18 cellular contexts compared by ENCODE assay signal in the genomic region with DNA sequence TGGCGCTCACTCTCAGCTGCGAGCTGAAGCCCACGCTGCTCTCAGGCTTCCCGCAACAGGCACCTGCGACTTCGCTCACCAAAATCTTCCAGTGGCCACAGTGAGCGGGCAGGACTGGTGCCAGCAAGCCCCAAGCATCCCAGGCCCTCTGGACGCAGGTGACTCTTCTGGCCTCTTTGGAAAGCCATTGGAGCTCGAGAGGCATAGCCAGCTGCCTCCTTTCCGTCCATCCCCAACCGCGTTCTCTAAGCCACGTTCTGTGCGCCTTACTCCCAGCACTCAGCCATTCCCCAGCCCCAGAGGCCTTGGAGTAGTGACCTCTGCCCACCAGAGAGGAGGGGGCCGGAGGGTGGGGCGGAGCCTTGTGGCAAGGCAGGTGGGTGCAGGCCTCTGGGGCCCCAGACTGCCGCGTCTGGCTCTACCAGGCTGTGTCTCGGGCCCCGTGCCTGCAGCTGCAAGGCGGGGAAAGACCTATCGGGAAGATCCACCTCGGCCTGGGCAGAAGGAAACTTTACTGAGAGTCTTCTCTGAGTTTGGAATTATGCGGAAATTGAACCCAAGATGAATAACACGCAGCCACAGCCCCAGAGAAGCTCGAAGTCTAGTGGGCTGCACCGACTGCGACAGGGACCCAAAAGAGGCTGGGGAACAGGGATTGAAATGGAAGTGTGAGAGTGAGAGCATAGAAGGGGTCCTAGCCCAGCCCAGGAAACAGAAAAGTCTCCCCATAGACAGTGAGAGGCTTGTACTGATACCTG. TPM values are rescaled to one million over a fixed set of nuclear protein-coding genes. Genes with fewer than 3 reads are reported as not detected.
"Had no signal": no experiment of that assay in that cellular context is flagged by ENCODE, and none has a peak within 500 bp of the region (broad histone marks: within the 10 kb centered on the region; RNA-seq: fewer than 3 reads in every experiment).

No MANE protein-coding gene starts in this region.

- H3K36me3 Mint-ChIP-seq: activated CD8-positive, alpha-beta memory T cell treated with anti-CD3 and anti-CD28 coated beads, Interleukin-2, amount 10 ng/mL, durations not matched to agents 7 days and 5 days; activated naive CD8-positive, alpha-beta T cell treated with anti-CD3 and anti-CD28 coated beads for 36 hours; memory B cell had no signal

- H3K36me3 ChIP-seq: left ventricle myocardium inferior, pancreas, tibial artery had no signal

- DNase-seq: activated CD4-positive, alpha-beta T cell treated with anti-CD3 and anti-CD28 coated beads, Interleukin-2, amount 50 U/mL, for 4 hours; activated CD8-positive, alpha-beta memory T cell treated with anti-CD3 and anti-CD28 coated beads, Interleukin-2, amount 10 ng/mL, durations not matched to agents 7 days and 5 days; activated gamma-delta T cell treated with Interleukin-2 at 50 U/mL for 16 hours; activated naive CD8-positive, alpha-beta T cell treated with anti-CD3 and anti-CD28 coated beads for 36 hours; activated T-cell treated with anti-CD3 and anti-CD28 coated beads, Interleukin-2, amount 50 U/mL, for 72 hours; effector CD4-positive, alpha-beta T cell; left ventricle myocardium inferior; SIG-M5; small intestine; tibial artery had no signal

- H3K9me3 Mint-ChIP-seq: memory B cell had no signal

- H3K4me3 Mint-ChIP-seq: activated CD8-positive, alpha-beta memory T cell treated with anti-CD3 and anti-CD28 coated beads, Interleukin-2, amount 10 ng/mL, durations not matched to agents 7 days and 5 days; activated naive CD8-positive, alpha-beta T cell treated with anti-CD3 and anti-CD28 coated beads for 36 hours; activated T-cell treated with anti-CD3 and anti-CD28 coated beads, Interleukin-2, amount 50 U/mL, for 72 hours; memory B cell; natural killer cell treated with Interleukin-12 subunit alpha and Interleukin-12 subunit beta and Interleukin-15 and Interleukin-18, amount 100 ng/mL, for 72 hours had no signal

- H3K27ac Mint-ChIP-seq: activated naive CD8-positive, alpha-beta T cell treated with anti-CD3 and anti-CD28 coated beads for 36 hours; activated T-cell treated with anti-CD3 and anti-CD28 coated beads, Interleukin-2, amount 50 U/mL, for 72 hours; memory B cell; natural killer cell treated with Interleukin-12 subunit alpha and Interleukin-12 subunit beta and Interleukin-15 and Interleukin-18, amount 100 ng/mL, for 72 hours had no signal

- H3K9me3 ChIP-seq: left ventricle myocardium inferior, pancreas, tibial artery had no signal

- H3K27ac ChIP-seq: epithelial cell of prostate, left ventricle myocardium inferior, pancreas, tibial artery had no signal

- H3K4me3 ChIP-seq: left ventricle myocardium inferior, pancreas, tibial artery had no signal

RNA-seq across cellular contexts. Expression of a gene that starts 3.6 kb away (rescaled TPM):
- total RNA-seq: activated CD8-positive, alpha-beta memory T cell treated with anti-CD3 and anti-CD28 coated beads, Interleukin-2, amount 10 ng/mL, durations not matched to agents 7 days and 5 days; activated naive CD8-positive, alpha-beta T cell treated with anti-CD3 and anti-CD28 coated beads for 36 hours; activated T-cell treated with anti-CD3 and anti-CD28 coated beads, Interleukin-2, amount 50 U/mL, for 72 hours; aorta; bronchial epithelial cell; glomerular endothelial cell; left ventricle myocardium inferior; natural killer cell treated with Interleukin-12 subunit alpha and Interleukin-12 subunit beta and Interleukin-15 and Interleukin-18, amount 100 ng/mL, for 72 hours; pancreas; T-helper 2 cell treated with Interferon-gamma antibody and Interleukin-4, amounts not matched to agents 100 ng/mL and 5 ng/mL, for 36 hours had no signal
